ENCODE assay signal across 8 cellular contexts in genomic region chr9:19410195-19410503, GRCh38. TPM values are rescaled to one million over a fixed set of nuclear protein-coding genes. Genes with fewer than 3 reads are reported as not detected.
A peak's percentile ranks its signal among the peaks of the same experiment; 100 is the strongest.
DNase-seq lines count a peak whose midpoint lies in the region; ATAC-seq and TF ChIP-seq lines count a peak whose summit lies in the region.

No MANE protein-coding gene starts in this region.

- H3K9me3 ChIP-seq in BLaER1 treated with 17β-estradiol and CSF1 and Interleukin-3, amounts not matched to agents 10 nM and 100 nM (replicated peaks in 1 of 11), result peaks cover 0 to 4% (median 0%) of the 10 kb centered on the region in 11 experiments; a peak in 2 of 22 replicates
- H3K9me3 ChIP-seq in HUES48 (ENCODE audit: control insufficient read depth, insufficient read depth, low read length), result no peaks in the 10 kb centered on the region
- no peaks in the 10 kb centered on the region for H3K9me3 ChIP-seq in mammary epithelial cell (replicated peaks; ENCODE audit: insufficient read depth, low read length)
- no peaks in the 10 kb centered on the region for H3K9me3 ChIP-seq in adrenal gland (replicated peaks in 1 of 3)

- peaks cover 8 to 17% (median 16%) of the 10 kb centered on the region in 3 donors for H3K4me1 Mint-ChIP-seq in naive B cell

- TF ChIP-seq CTCF in mammary epithelial cell (conservative IDR thresholded peaks at IDR 0.05 in 1 of 2, IDR thresholded peaks at IDR 0.05 in 1 of 2; ENCODE audit: extremely low read depth in 1 of 2, insufficient read depth in 1 of 2, low read depth in 1 of 2, low read length in 2 of 2) (no peak), adrenal gland (IDR thresholded peaks at IDR 0.05) (no peak)

- peak overlapping the region; percentile 87 for H2AFZ ChIP-seq in mammary epithelial cell (ENCODE audit: low read depth, low read length)

- H3K9me3 Mint-ChIP-seq in naive B cell, result no peaks in the 10 kb centered on the region

- H3K9ac ChIP-seq in BLaER1 treated with 17β-estradiol and CSF1 and Interleukin-3, amounts not matched to agents 10 nM and 100 nM, result no peak overlapping the region
- H3K9ac ChIP-seq in HUES48 (ENCODE audit: low read depth, low read length) (no peak overlapping the region), mammary epithelial cell (ENCODE audit: insufficient read depth, low read length) (no peak overlapping the region)

- no peak overlapping the region for H3K27ac ChIP-seq in BLaER1 treated with 17β-estradiol and CSF1 and Interleukin-3, amounts not matched to agents 10 nM and 100 nM
- H3K27ac ChIP-seq in HUES48 (ENCODE audit: low read depth, low read length), result no peak overlapping the region
- no peak overlapping the region for H3K27ac ChIP-seq in mammary epithelial cell (ENCODE audit: insufficient read depth, low read depth, low read length)
- H3K27ac ChIP-seq in adrenal gland, result no peak overlapping the region

- H3K4me3 Mint-ChIP-seq in naive B cell, result peak overlapping the region in 7 of 8 donors; percentile 90 to 99 (median 96)

- H4K20me1 ChIP-seq in BLaER1 treated with 17β-estradiol and CSF1 and Interleukin-3, amounts not matched to agents 10 nM and 100 nM, result no peaks in the 10 kb centered on the region; a peak in 1 of 22 replicates
- no peaks in the 10 kb centered on the region for H4K20me1 ChIP-seq in mammary epithelial cell (ENCODE audit: insufficient read depth, low read length)

- H3K27me3 ChIP-seq in BLaER1 treated with 17β-estradiol and CSF1 and Interleukin-3, amounts not matched to agents 10 nM and 100 nM, result no peaks in the 10 kb centered on the region
- peaks cover 17% of the 10 kb centered on the region for H3K27me3 ChIP-seq in HUES48 (ENCODE audit: control insufficient read depth, insufficient read depth, low read length)
- H3K27me3 ChIP-seq in mammary epithelial cell (ENCODE audit: insufficient read depth, low read length), result no peaks in the 10 kb centered on the region
- no peaks in the 10 kb centered on the region for H3K27me3 ChIP-seq in adrenal gland

- H3K36me3 ChIP-seq in BLaER1 treated with 17β-estradiol and CSF1 and Interleukin-3, amounts not matched to agents 10 nM and 100 nM, result 0 out of 22 replicates have a peak, but pooled peaks cover 0 to 3% (median 0%) of the 10 kb centered on the region in 11 experiments
- H3K36me3 ChIP-seq in HUES48 (ENCODE audit: control insufficient read depth, insufficient read depth, low read length) (0 out of 2 replicates have a peak, but pooled peaks cover 7% of the 10 kb centered on the region), mammary epithelial cell (ENCODE audit: insufficient read depth, low read length) (no peaks in the 10 kb centered on the region), adrenal gland (replicated peaks in 1 of 2) (no peaks in the 10 kb centered on the region)

- peak overlapping the region in 9 of 10 experiments; percentile 73 to 83 (median 79); a peak in 7 of 20 replicates for H3K4me3 ChIP-seq in BLaER1 treated with 17β-estradiol and CSF1 and Interleukin-3, amounts not matched to agents 10 nM and 100 nM
- H3K4me3 ChIP-seq in HUES48 (ENCODE audit: low read depth, low read length), result peak overlapping the region; percentile 77
- H3K4me3 ChIP-seq in mammary epithelial cell (replicated peaks in 1 of 3; ENCODE audit: insufficient read depth in 1 of 3, low read depth in 2 of 3, low read length in 3 of 3), result peak overlapping the region; percentile 53 to 74 (median 72)
- H3K4me3 ChIP-seq in adrenal gland, result peak overlapping the region in 1 of 4 donors; percentile 82

- peaks cover 14 to 29% (median 25%) of the 10 kb centered on the region in 10 experiments for H3K4me1 ChIP-seq in BLaER1 treated with 17β-estradiol and CSF1 and Interleukin-3, amounts not matched to agents 10 nM and 100 nM
- H3K4me1 ChIP-seq in HUES48 (ENCODE audit: control insufficient read depth, insufficient read depth, low read length), result peaks cover 19% of the 10 kb centered on the region
- H3K4me1 ChIP-seq in mammary epithelial cell (ENCODE audit: insufficient read depth, low read length), result peaks cover 28% of the 10 kb centered on the region
- H3K4me1 ChIP-seq in adrenal gland (replicated peaks in 1 of 2), result peaks cover 6 to 8% of the 10 kb centered on the region in 2 donors

- 100% methylated on average over 1 of the region's 2 CpGs for WGBS in mammary epithelial cell (ENCODE audit: low coverage, missing lambda C conversion rate)
- 95 to 100% (median 98%) methylated on average over 2 of the region's 2 CpGs for whole genome bisulfite sequencing in adrenal gland, 4 donors

- no peak for TF ChIP-seq POLR2A in adrenal gland (IDR thresholded peaks at IDR 0.05)

- in situ Hi-C loops in mammary epithelial cell (cut with MboI; ENCODE audit: low sequenced_read_pairs in 2 of 2), result loop anchor here in 1 of 2 donors (25.0 kb wide), 1 partner anchor 348 kb away; no protein-coding TSS in a partner anchor

- H3K27ac Mint-ChIP-seq in naive B cell, result peak overlapping the region in 1 of 6 donors; percentile 57

- peaks cover 47% of the 10 kb centered on the region for H3K79me2 ChIP-seq in mammary epithelial cell (ENCODE audit: insufficient read depth, low read length)

- no peak for ATAC-seq in naive B cell (ENCODE audit: low read depth in 2 of 2)

- no peaks in the 10 kb centered on the region for H3K27me3 Mint-ChIP-seq in naive B cell

- dilution Hi-C loops in mammary epithelial cell (cut with HindIII; ENCODE audit: low sequenced_read_pairs), result no loop called here

- no peak for DNase-seq in mammary epithelial cell
- no peak for DNase-seq in naive B cell
- DNase-seq in adrenal gland, result no peak
- DNase-seq in NCI-H1436 treated with DMSO at 0.1 percent for 48 hours (lab: John Stamatoyannopoulos, UW), result no peak
- no peak for DNase-seq in UCSD-AML1 (lab: John Stamatoyannopoulos, UW; ENCODE audit: unreplicated experiment)
- DNase-seq in amniotic stem cell (lab: John Stamatoyannopoulos, UW), result no peak

- intact Hi-C loops in mammary epithelial cell (cut with micrococcal nuclease) (no loop called here), adrenal gland (cut with DNase I) (no loop called here)

- no peaks in the 10 kb centered on the region for H3K36me3 Mint-ChIP-seq in naive B cell

- peak overlapping the region; percentile 90 to 99 (median 98) for H3K4me2 ChIP-seq in BLaER1 treated with 17β-estradiol and CSF1 and Interleukin-3, amounts not matched to agents 10 nM and 100 nM
- peak overlapping the region; percentile 82 for H3K4me2 ChIP-seq in mammary epithelial cell (ENCODE audit: insufficient read depth, low read depth, low read length)

- no TSS peak for BruUV-seq in mammary epithelial cell (replicated peaks; lab: Mats Ljungman, UMichigan)

- CTCF ChIA-PET in mammary epithelial cell (lab: Charles Lee; ENCODE audit: low non-redundant PET), result no interaction called here

RNA-seq across cellular contexts. Expression of gene ACER2, which starts 1.3 kb away (rescaled TPM):
- total RNA-seq in mammary epithelial cell (10 to 100 TPM in 1 of 2 donors, 1 to 10 TPM in 1; 9.1 to 38.3 TPM), adrenal gland (1 to 10 TPM; 3.5 to 10.0 (median 5.9) TPM)
- polyA plus RNA-seq in mammary epithelial cell (11.8 TPM), naive B cell (ENCODE audit: low read depth in 6 of 6) (under 1 TPM in 5 of 6 donors, not detected in 1; 0.14 to 0.80 (median 0.56) TPM), adrenal gland (1 to 10 TPM in 1 of 3 donors, under 1 TPM in 2; 0.24 to 1.3 (median 0.80) TPM)
- 34.2 TPM for polyA minus RNA-seq in mammary epithelial cell

RNA-seq across cellular contexts. Expression of gene RPS6, which starts 30.1 kb away (rescaled TPM):
- total RNA-seq in mammary epithelial cell (1,000 to 10,000 TPM in 1 of 2 donors, 100 to 1,000 TPM in 1; 785 to 2,038 TPM), adrenal gland (1,000 to 10,000 TPM in 6 of 8 donors, 100 to 1,000 TPM in 2; 797 to 1,841 (median 1,459) TPM)
- polyA plus RNA-seq in mammary epithelial cell (1,908 TPM), naive B cell (ENCODE audit: low read depth in 6 of 6) (1,000 to 10,000 TPM; 2,079 to 2,812 (median 2,434) TPM), adrenal gland (1,000 to 10,000 TPM; 2,230 to 3,609 (median 3,214) TPM)
- 932 TPM for polyA minus RNA-seq in mammary epithelial cell
